8 cellular contexts compared by ENCODE assay signal in genomic region chr12:12721251-12721689, GRCh38. TPM values are rescaled to one million over a fixed set of nuclear protein-coding genes. Genes with fewer than 3 reads are reported as not detected.
A peak's percentile ranks its signal among the peaks of the same experiment; 100 is the strongest.
DNase-seq lines count a peak whose midpoint lies in the region; ATAC-seq and TF ChIP-seq lines count a peak whose summit lies in the region.

No MANE protein-coding gene starts in this region.

- H3K36me3 Mint-ChIP-seq in activated CD8-positive, alpha-beta T cell treated with anti-CD3 and anti-CD28 coated beads, Interleukin-2, amount 10 ng/mL, durations not matched to agents 7 days and 5 days (ENCODE audit: low read depth), result peaks cover 78% of the 10 kb centered on the region

- DNase-seq in AG09309 (ENCODE audit: low read depth) (no peak), HCT116 (ENCODE audit: low read depth, low spot score) (no peak), lung microvascular endothelial cell (ENCODE audit: low read depth in 2 of 2) (peak; percentile 35 to 49), T-helper 9 cell (no peak), germinal center (ENCODE audit: low spot score) (no peak), GM03348 (ENCODE audit: low spot score) (no peak)
- DNase-seq in activated CD8-positive, alpha-beta T cell treated with anti-CD3 and anti-CD28 coated beads, Interleukin-2, amount 10 ng/mL, durations not matched to agents 7 days and 5 days, result no peak

- no peak for ATAC-seq in HCT116
- ATAC-seq in activated CD8-positive, alpha-beta T cell treated with anti-CD3 and anti-CD28 coated beads, Interleukin-2, amount 10 ng/mL, durations not matched to agents 7 days and 5 days, result no peak
- ATAC-seq in HG02610 (IDR thresholded peaks at IDR 0.05; ENCODE audit: unreplicated experiment), result no peak

- no peaks in the 10 kb centered on the region for H4K20me1 ChIP-seq in HCT116 (ENCODE audit: insufficient read depth)

- H3K9me2 ChIP-seq in HCT116 (ENCODE audit: insufficient read depth), result no peaks in the 10 kb centered on the region

- intact Hi-C loops in HCT116 (cut with micrococcal nuclease), result loop anchor here (10.0 kb wide), 1 partner anchor 174 kb away; the partner anchor contains the start of gene GPRC5A

- H3K4me3 ChIP-seq in AG09309 (ENCODE audit: control insufficient read depth, low read depth, low read length) (peak overlapping the region; percentile 9), HCT116 (replicated peaks in 1 of 2; ENCODE audit: low read depth in 1 of 2, low read length in 2 of 2) (peak overlapping the region; percentile 1 to 81; a peak in 1 of 4 replicates)

- H3K4me2 ChIP-seq in HCT116 (ENCODE audit: low read length), result peak overlapping the region; percentile 98

- H2AFZ ChIP-seq in HCT116 (ENCODE audit: low read depth, low read length, poor library complexity, severe bottlenecking), result no peak overlapping the region

- H3K4me1 Mint-ChIP-seq in activated CD8-positive, alpha-beta T cell treated with anti-CD3 and anti-CD28 coated beads, Interleukin-2, amount 10 ng/mL, durations not matched to agents 7 days and 5 days (ENCODE audit: low read depth), result peaks cover 1% of the 10 kb centered on the region

- H3K4me3 Mint-ChIP-seq in activated CD8-positive, alpha-beta T cell treated with anti-CD3 and anti-CD28 coated beads, Interleukin-2, amount 10 ng/mL, durations not matched to agents 7 days and 5 days, result peak overlapping the region; percentile 99

- peaks cover 67% of the 10 kb centered on the region for H3K79me2 ChIP-seq in HCT116 (ENCODE audit: insufficient read depth, low read length)

- no peaks in the 10 kb centered on the region for H3K27me3 ChIP-seq in HCT116 (ENCODE audit: insufficient read depth, low read length)

- TF ChIP-seq CTCF in AG09309 (IDR thresholded peaks at IDR 0.05; ENCODE audit: control insufficient read depth, insufficient read depth, low read depth, low read length, missing control alignments) (no peak), HCT116 (IDR thresholded peaks at IDR 0.05 in 2 of 3, conservative IDR thresholded peaks at IDR 0.05 in 1 of 3; ENCODE audit: borderline replicate concordance in 1 of 3, insufficient read depth in 1 of 3, low read depth in 2 of 3, low read length in 2 of 3) (no peak)

- BruUV-seq in HCT116 (replicated peaks; lab: Mats Ljungman, UMichigan), result no TSS peak

- RAD21 ChIA-PET in HCT116 (lab: Charles Lee; ENCODE audit: low non-redundant PET in 1 of 2, low total read pairs in 2 of 2, uncharacterized antibody in 2 of 2, unreplicated experiment in 2 of 2), result no interaction called here

- H3K4me1 ChIP-seq in HCT116 (ENCODE audit: control insufficient read depth in 1 of 2, insufficient read depth in 2 of 2, low read length in 2 of 2), result peaks cover 28 to 41% of the 10 kb centered on the region in 2 experiments

- CTCF ChIA-PET in HCT116 (lab: Charles Lee), result interaction anchor here (1.0 kb wide), 1 partner anchor 16 kb away, joined by 5 read pairs; no protein-coding TSS in a partner anchor
- CTCF ChIA-PET in activated CD8-positive, alpha-beta T cell treated with anti-CD3 and anti-CD28 coated beads, Interleukin-2, amount 10 ng/mL, durations not matched to agents 7 days and 5 days (lab: Charles Lee), result interaction anchor here (0.6 to 4.7 kb wide), 4 partner anchors 15 to 450 kb away, joined by 3 to 36 read pairs (median 6); partner anchors contain the start of gene BORCS5

- TF ChIP-seq POLR2A in HCT116 (IDR thresholded peaks at IDR 0.05; ENCODE audit: borderline replicate concordance, extremely low read depth, insufficient read depth, insufficient read length), result no peak

- no peak for TF ChIP-seq RAD21 in HCT116 (IDR thresholded peaks at IDR 0.05; ENCODE audit: low read depth)

- POLR2A ChIA-PET in HCT116 (lab: Charles Lee), result interaction anchor here (2.2 kb wide), 1 partner anchor 16 kb away, joined by 6 read pairs; no protein-coding TSS in a partner anchor
- POLR2A ChIA-PET in activated CD8-positive, alpha-beta T cell treated with anti-CD3 and anti-CD28 coated beads, Interleukin-2, amount 10 ng/mL, durations not matched to agents 7 days and 5 days (lab: Charles Lee), result interaction anchor here (0.5 to 16.1 kb wide), 13 partner anchors 8 to 364 kb away, joined by 3 to 516 read pairs (median 6); partner anchors contain the start of gene BORCS5

- H3K27me3 Mint-ChIP-seq in activated CD8-positive, alpha-beta T cell treated with anti-CD3 and anti-CD28 coated beads, Interleukin-2, amount 10 ng/mL, durations not matched to agents 7 days and 5 days (ENCODE audit: low read depth), result no peaks in the 10 kb centered on the region

- H3K9me3 Mint-ChIP-seq in activated CD8-positive, alpha-beta T cell treated with anti-CD3 and anti-CD28 coated beads, Interleukin-2, amount 10 ng/mL, durations not matched to agents 7 days and 5 days (ENCODE audit: insufficient read depth), result no peaks in the 10 kb centered on the region

- H3K36me3 ChIP-seq in HCT116 (ENCODE audit: control insufficient read depth in 1 of 2, insufficient read depth in 2 of 2, low read length in 2 of 2), result peaks cover 8 to 15% of the 10 kb centered on the region in 2 experiments

- peak overlapping the region; percentile 100; the same call in 1 of the 2 replicates for H3K27ac ChIP-seq in HCT116 (ENCODE audit: low read depth, low read length)

- no peaks in the 10 kb centered on the region for H3K9me3 ChIP-seq in HCT116 (ENCODE audit: control insufficient read depth in 1 of 2, insufficient read depth in 1 of 2, low read depth in 1 of 2, low read length in 2 of 2)

- H3K9ac ChIP-seq in HCT116 (ENCODE audit: low read length), result peak overlapping the region; percentile 92

- H3K27ac Mint-ChIP-seq in activated CD8-positive, alpha-beta T cell treated with anti-CD3 and anti-CD28 coated beads, Interleukin-2, amount 10 ng/mL, durations not matched to agents 7 days and 5 days, result peak overlapping the region; percentile 96

TF ChIP-seq in HCT116, 20 proteins besides CTCF, POLR2A, EP300 and RAD21:
- TF ChIP-seq, protein P1, sequence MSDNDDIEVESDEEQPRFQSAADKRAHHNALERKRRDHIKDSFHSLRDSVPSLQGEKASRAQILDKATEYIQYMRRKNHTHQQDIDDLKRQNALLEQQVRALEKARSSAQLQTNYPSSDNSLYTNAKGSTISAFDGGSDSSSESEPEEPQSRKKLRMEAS (IDR thresholded peaks at IDR 0.05), result 0 out of 2 replicates have a peak, but pooled peaks have one; percentile 14
- TF ChIP-seq CBX3 (IDR thresholded peaks at IDR 0.05; ENCODE audit: low read depth) (no peak), CEBPB (IDR thresholded peaks at IDR 0.05; ENCODE audit: low read depth) (no peak)

RNA-seq across cellular contexts. Expression of gene CDKN1B, which starts 4.1 kb away (rescaled TPM):
- total RNA-seq in HCT116 (2021; ENCODE audit: unreplicated experiment) (33.1 TPM), lung microvascular endothelial cell (55.1 and 78.2 TPM in 2 replicates)
- polyA plus RNA-seq in HCT116 (2012), result 13.9 and 17.1 TPM in 2 replicates
- 10 to 100 TPM; 90.5 to 96.7 TPM for total RNA-seq in activated CD8-positive, alpha-beta T cell treated with anti-CD3 and anti-CD28 coated beads, Interleukin-2, amount 10 ng/mL, durations not matched to agents 7 days and 5 days

RNA-seq across cellular contexts. Expression of gene GPR19, which starts 25.3 kb away (rescaled TPM):
- total RNA-seq in HCT116 (2021; ENCODE audit: unreplicated experiment), result 2.2 TPM
- 1.3 and 1.6 TPM in 2 replicates for polyA plus RNA-seq in HCT116 (2012)
- 10 to 100 TPM in 1 of 2 experiments, 1 to 10 TPM in 1; 7.9 to 11.0 TPM for total RNA-seq in activated CD8-positive, alpha-beta T cell treated with anti-CD3 and anti-CD28 coated beads, Interleukin-2, amount 10 ng/mL, durations not matched to agents 7 days and 5 days
- total RNA-seq in lung microvascular endothelial cell, result under 0.01 and 0.20 TPM in 2 replicates

Comparison
In these comparisons a context has a peak if more than half of its experiments do, and no peak if none do; other contexts are left out.
1. DNase-seq: peak in lung microvascular endothelial cell (2 of 2); none in AG09309 (single experiment), HCT116 (single experiment), activated CD8-positive, alpha-beta T cell treated with anti-CD3 and anti-CD28 coated beads, Interleukin-2, amount 10 ng/mL, durations not matched to agents 7 days and 5 days (single experiment), T-helper 9 cell (single experiment), germinal center (single experiment) and GM03348 (single experiment).